In the genomic region with DNA sequence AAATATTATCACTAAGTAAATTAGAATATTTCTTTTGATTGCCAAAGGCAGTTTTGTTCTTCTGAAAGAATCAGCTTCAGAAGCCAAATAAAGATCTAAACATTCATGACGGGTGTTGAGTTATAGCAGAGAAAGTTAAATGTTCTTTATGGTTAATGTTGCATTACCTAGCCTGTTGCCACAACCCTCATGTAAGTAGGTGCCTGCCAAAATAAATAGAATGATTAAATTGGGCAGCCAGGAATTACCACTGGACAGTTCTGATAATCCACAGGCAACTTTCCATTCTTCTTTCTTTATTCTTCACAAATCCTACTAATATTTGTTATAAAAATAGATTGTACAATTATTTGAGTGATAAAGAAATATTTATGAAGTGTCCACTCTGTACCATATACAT, we compare ENCODE assay signal across 12 cellular contexts.
"Had no signal": no experiment of that assay in that cellular context is flagged by ENCODE, and none has a peak within 500 bp of the region (broad histone marks: within the 10 kb centered on the region; RNA-seq: fewer than 3 reads in every experiment).

No MANE protein-coding gene starts in this region.

- H3K27me3 ChIP-seq: brain microvascular endothelial cell, suprapubic skin had no signal

- DNase-seq: activated CD4-positive, alpha-beta T cell treated with anti-CD3 and anti-CD28 coated beads, Interleukin-2, amount 50 U/mL, for 1 hour; activated naive CD4-positive, alpha-beta T cell treated with anti-CD3 and anti-CD28 coated beads, Interleukin-2, amount 10 ng/mL, durations not matched to agents 7 days and 5 days; brain microvascular endothelial cell; endodermal cell; erythroblast; glutamatergic neuron; left colon; natural killer cell; right cardiac atrium; stimulated activated CD4-positive, alpha-beta T cell treated with anti-CD3 and anti-CD28 coated beads, Interleukin-2, amount 100 ng/mL, for 48 hours; stimulated activated naive CD8-positive, alpha-beta T cell treated with anti-CD3 and anti-CD28 coated beads, Interleukin-15, Interleukin-2, amounts not matched to agents 100 U/mL and 50 U/mL, for 24 hours had no signal

- ATAC-seq: left colon; natural killer cell; right cardiac atrium; stimulated activated naive CD8-positive, alpha-beta T cell treated with anti-CD3 and anti-CD28 coated beads, Interleukin-15, Interleukin-2, amounts not matched to agents 100 U/mL and 50 U/mL, for 24 hours had no signal

- H3K4me3 ChIP-seq: suprapubic skin had no signal

- H3K36me3 ChIP-seq: brain microvascular endothelial cell, suprapubic skin had no signal

- H3K4me1 ChIP-seq: suprapubic skin had no signal

- H3K27ac ChIP-seq: brain microvascular endothelial cell, suprapubic skin had no signal

- H3K9me3 ChIP-seq: suprapubic skin had no signal
